Comparison of ENCODE assay signal across 10 cellular contexts in the genomic region with DNA sequence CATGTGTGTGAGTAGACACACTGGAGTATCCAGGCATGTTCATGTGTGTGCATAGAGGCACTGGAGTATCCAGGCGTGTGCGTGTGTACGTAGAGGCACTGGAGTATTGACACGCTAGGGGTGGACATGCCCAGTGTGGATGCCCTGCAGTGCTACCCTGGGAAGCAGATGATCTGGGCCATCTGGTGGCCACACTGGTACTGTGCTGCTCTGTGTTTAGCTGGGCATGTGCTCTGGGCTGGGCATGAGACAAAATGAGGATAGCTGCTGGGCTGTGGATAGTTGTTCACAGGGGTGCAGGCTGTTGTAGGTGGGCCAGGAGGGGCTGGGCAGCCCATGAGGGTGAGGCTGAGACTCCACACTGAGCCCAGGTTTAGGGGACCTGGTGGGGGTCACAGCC. TPM values are rescaled to one million over a fixed set of nuclear protein-coding genes. Genes with fewer than 3 reads are reported as not detected.
DNase-seq lines count a peak whose midpoint lies in the region; ATAC-seq and TF ChIP-seq lines count a peak whose summit lies in the region.
"Had no signal": no experiment of that assay in that cellular context is flagged by ENCODE, and none has a peak within 500 bp of the region (broad histone marks: within the 10 kb centered on the region; RNA-seq: fewer than 3 reads in every experiment).

No MANE protein-coding gene starts in this region.

- H4K20me1 ChIP-seq in PC-9 (ENCODE audit: insufficient read depth), result 0 out of 2 replicates have a peak, but pooled peaks cover 10% of the 10 kb centered on the region

- DNase-seq in AG04449 (ENCODE audit: low read depth, low spot score) (no peak), GDM1 (lab: John Stamatoyannopoulos, UW) (peak; percentile 16), PC-9 (peak in 1 of 2 experiments; percentile 30), fibroblast of mammary gland (ENCODE audit: low read depth) (peak; percentile 34), SK-N-DZ (ENCODE audit: low spot score) (no peak), LoVo (ENCODE audit: low spot score) (no peak)

- CTCF ChIA-PET in AG04449 (lab: Yijun Ruan, JAX) (no interaction called here), PC-9 (lab: Charles Lee) (no interaction called here)

- no TSS peak for BruUV-seq in PC-9 (replicated peaks; lab: Mats Ljungman, UMichigan)

- peaks cover 34% of the 10 kb centered on the region for H3K27me3 ChIP-seq in PC-9 (ENCODE audit: insufficient read depth, low read depth)

- H3K79me2 ChIP-seq in PC-9 (ENCODE audit: low read depth), result no peaks in the 10 kb centered on the region

- no peak overlapping the region for H3K4me3 ChIP-seq in AG04449 (ENCODE audit: low read depth, low read length)
- no peak overlapping the region for H3K4me3 ChIP-seq in PC-9
- no peak overlapping the region for H3K4me3 ChIP-seq in fibroblast of mammary gland (ENCODE audit: control insufficient read depth, low read depth, low read length)
- H3K4me3 ChIP-seq: SK-N-MC, skin epidermis had no signal

- no peak overlapping the region for H3K27ac ChIP-seq in PC-9
- H3K27ac ChIP-seq: SK-N-MC, skin epidermis had no signal

- H2AFZ ChIP-seq in PC-9, result no peak overlapping the region

- H3K36me3 ChIP-seq in PC-9 (ENCODE audit: low read depth), result no peaks in the 10 kb centered on the region

- ATAC-seq in GM21723 (IDR thresholded peaks at IDR 0.05; ENCODE audit: unreplicated experiment) (no peak), GM18858 (IDR thresholded peaks at IDR 0.05; ENCODE audit: unreplicated experiment) (no peak)

- no peaks in the 10 kb centered on the region; the same call in 1 of the 2 replicates for H3K9me3 ChIP-seq in PC-9 (ENCODE audit: insufficient read depth, low read depth)

- no peaks in the 10 kb centered on the region for H3K4me1 ChIP-seq in PC-9 (replicated peaks; ENCODE audit: insufficient read depth)

- no peak overlapping the region for H3K4me2 ChIP-seq in PC-9

- intact Hi-C loops in PC-9 (cut with micrococcal nuclease; ENCODE audit: unreplicated experiment), result no loop called here

- peaks cover 6% of the 10 kb centered on the region; the same call in 1 of the 2 replicates for H3F3A ChIP-seq in PC-9 (ENCODE audit: insufficient read depth, low read depth)

- TF ChIP-seq CTCF in AG04449 (IDR thresholded peaks at IDR 0.05; ENCODE audit: insufficient read depth, low read length, missing control alignments) (peak; percentile 43), PC-9 (conservative IDR thresholded peaks at IDR 0.05) (peak; percentile 51), fibroblast of mammary gland (conservative IDR thresholded peaks at IDR 0.05; ENCODE audit: control insufficient read depth, insufficient read depth, low read depth, low read length) (peak; percentile 34)

- POLR2A ChIA-PET in AG04449 (lab: Yijun Ruan, JAX), result no interaction called here
- POLR2A ChIA-PET in PC-9 (lab: Charles Lee; ENCODE audit: unreplicated experiment), result no interaction called here

- H3K9me2 ChIP-seq in PC-9 (ENCODE audit: insufficient read depth), result no peaks in the 10 kb centered on the region

RNA-seq across cellular contexts. Expression of gene NPBWR2, which starts 24.0 kb away (rescaled TPM):
- total RNA-seq in PC-9 (2021), result not detected in 2 replicates
- polyA plus RNA-seq in SK-N-DZ (2014; cell fraction: cytosol; rRNA removed), result not detected in 2 replicates
- polyA plus RNA-seq in SK-N-DZ (2014; cell fraction: nucleus; rRNA removed), result not detected in 2 replicates

RNA-seq across cellular contexts. Expression of gene MYT1, which starts 32.8 kb away (rescaled TPM):
- 0.18 TPM in 1 of 2 replicates, not detected in the other for total RNA-seq in PC-9 (2021)
- 17.7 and 19.3 TPM in 2 replicates for polyA plus RNA-seq in SK-N-DZ (2014; cell fraction: cytosol; rRNA removed)
- polyA plus RNA-seq in SK-N-DZ (2014; cell fraction: nucleus; rRNA removed), result 35.0 and 57.9 TPM in 2 replicates

RNA-seq across cellular contexts. Expression of gene LKAAEAR1, which starts 47.2 kb away (rescaled TPM):
- total RNA-seq in PC-9 (2021), result not detected in 2 replicates
- not detected in 2 replicates for polyA plus RNA-seq in SK-N-DZ (2014; cell fraction: cytosol; rRNA removed)
- not detected in 2 replicates for polyA plus RNA-seq in SK-N-DZ (2014; cell fraction: nucleus; rRNA removed)

RNA-seq across cellular contexts. Expression of gene OPRL1, which starts 51.5 kb away (rescaled TPM):
- total RNA-seq in PC-9 (2021), result 1.5 and 2.7 TPM in 2 replicates
- 14.7 and 15.5 TPM in 2 replicates for polyA plus RNA-seq in SK-N-DZ (2014; cell fraction: cytosol; rRNA removed)
- 7.1 and 11.7 TPM in 2 replicates for polyA plus RNA-seq in SK-N-DZ (2014; cell fraction: nucleus; rRNA removed)

RNA-seq across cellular contexts. Expression of gene RGS19, which starts 52.1 kb away (rescaled TPM):
- total RNA-seq in PC-9 (2021), result 33.3 and 39.2 TPM in 2 replicates
- polyA plus RNA-seq in SK-N-DZ (2014; cell fraction: cytosol; rRNA removed), result 30.3 and 30.4 TPM in 2 replicates
- 28.4 and 31.8 TPM in 2 replicates for polyA plus RNA-seq in SK-N-DZ (2014; cell fraction: nucleus; rRNA removed)

Comparison
In these comparisons a context has a peak if more than half of its experiments do, and no peak if none do; other contexts are left out.
1. DNase-seq: peak in GDM1 (single experiment) and fibroblast of mammary gland (single experiment); none in AG04449 (single experiment), SK-N-DZ (single experiment) and LoVo (single experiment).
2. Peak in every context shown above with its lines, with median percentiles within 50 percentile points of each other: CTCF ChIP-seq.